Comparison of ENCODE assay signal across 9 cellular contexts in the genomic region with DNA sequence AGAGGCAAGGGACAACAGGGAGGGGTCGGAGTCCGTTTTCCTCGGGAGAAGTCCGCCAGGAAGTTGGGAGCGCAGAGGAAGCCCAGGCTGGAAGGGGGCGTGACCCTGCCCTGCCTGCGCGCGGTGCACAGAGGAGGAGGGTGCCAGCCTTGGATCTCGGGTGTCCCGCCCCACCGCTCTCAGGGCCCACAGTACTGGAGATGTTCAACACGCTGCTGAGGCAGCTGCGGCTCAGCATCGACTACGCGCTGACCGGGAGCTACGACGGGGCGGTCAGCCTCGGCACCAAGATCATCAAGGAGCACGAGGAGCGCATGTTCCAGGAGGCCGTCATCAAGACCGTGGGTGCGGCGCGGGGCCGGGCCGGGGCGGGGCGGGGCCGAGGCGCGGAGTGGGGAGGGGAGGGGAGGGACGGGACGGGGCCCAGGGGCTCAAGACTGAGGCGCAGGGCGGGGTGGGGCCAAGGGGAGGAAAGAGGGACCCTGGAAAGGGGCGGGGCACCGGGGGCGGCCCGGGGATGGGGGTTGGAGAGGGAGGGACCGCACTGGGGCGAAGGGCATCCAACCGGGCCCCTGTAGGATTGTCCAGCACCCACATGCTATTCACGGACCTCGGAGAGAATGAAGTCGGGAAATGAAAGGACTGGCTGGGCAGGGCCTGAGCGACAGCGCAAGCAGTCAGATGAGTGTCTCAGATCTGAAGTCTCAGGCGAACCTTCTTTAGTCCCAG. TPM values are rescaled to one million over a fixed set of nuclear protein-coding genes. Genes with fewer than 3 reads are reported as not detected.
DNase-seq lines count a peak whose midpoint lies in the region; ATAC-seq and TF ChIP-seq lines count a peak whose summit lies in the region.
"Had no signal": no experiment of that assay in that cellular context is flagged by ENCODE, and none has a peak within 500 bp of the region (broad histone marks: within the 10 kb centered on the region; RNA-seq: fewer than 3 reads in every experiment).

No MANE protein-coding gene starts in this region.

- POLR2A ChIA-PET in WTC11 (lab: Charles Lee): interaction anchor here (0.6 kb wide), 1 partner anchor 62 kb away, joined by 6 read pairs; no protein-coding TSS in a partner anchor

- TF ChIP-seq POLR2A in erythroblast (IDR thresholded peaks at IDR 0.05; ENCODE audit: low read length): no peak

- no peak for TF ChIP-seq CTCF in WTC11 (IDR thresholded peaks at IDR 0.05)
- TF ChIP-seq CTCF in neural crest cell (conservative IDR thresholded peaks at IDR 0.05): no peak

- CTCF ChIA-PET in WTC11 (lab: Charles Lee): interaction anchor here (0.5 to 5.7 kb wide), 12 partner anchors 13 to 301 kb away, joined by 3 to 140 read pairs (median 4); partner anchors contain the start of gene EFR3B

- peaks cover 26% of the 10 kb centered on the region for H3K27me3 Mint-ChIP-seq in WTC11 (ENCODE audit: low read depth)
- no peaks in the 10 kb centered on the region for H3K27me3 Mint-ChIP-seq in neural crest cell (ENCODE audit: low read depth)

- H3K4me1 Mint-ChIP-seq in WTC11 (peaks cover 13% of the 10 kb centered on the region), neural crest cell (peaks cover 16% of the 10 kb centered on the region)

- H3K36me3 Mint-ChIP-seq in WTC11 (no peaks in the 10 kb centered on the region; the same call in 1 of the 2 replicates), neural crest cell (ENCODE audit: low read depth) (peaks cover 13% of the 10 kb centered on the region)

- peak; percentile 56 for ATAC-seq in WTC11
- no peak for ATAC-seq in HG03045 (IDR thresholded peaks at IDR 0.05; ENCODE audit: unreplicated experiment)
- ATAC-seq in HG02885 (IDR thresholded peaks at IDR 0.05; ENCODE audit: poor library complexity, unreplicated experiment): no peak

- H3K9me3 Mint-ChIP-seq in WTC11 (no peaks in the 10 kb centered on the region), neural crest cell (no peaks in the 10 kb centered on the region)

- peak; percentile 37 for DNase-seq in AG08396 (ENCODE audit: low spot score)
- DNase-seq in WTC11 (ENCODE audit: low spot score): peak; percentile 47
- peak; percentile 32 to 39 for DNase-seq in erythroblast (lab: John Stamatoyannopoulos, UW)
- no peak for DNase-seq in neural crest cell (ENCODE audit: low read depth, low spot score)
- no peak for DNase-seq in COR-L47 (lab: John Stamatoyannopoulos, UW)
- no peak for DNase-seq in cortex of kidney (lab: John Stamatoyannopoulos, UW)

- peak overlapping the region; percentile 69 for H3K4me3 Mint-ChIP-seq in WTC11
- H3K4me3 Mint-ChIP-seq in neural crest cell: peak overlapping the region; percentile 34

- H3K27ac Mint-ChIP-seq in WTC11: no peak overlapping the region
- peak overlapping the region; percentile 83 for H3K27ac Mint-ChIP-seq in neural crest cell (ENCODE audit: unreplicated experiment)

TF ChIP-seq in WTC11, 78 proteins besides CTCF, POLR2A, EP300 and RAD21:
- peak; percentile 63; the same call in 1 of the 2 replicates for TF ChIP-seq MAX (CRISPR knock-in tag; IDR thresholded peaks at IDR 0.05)
- TF ChIP-seq TP53 (CRISPR knock-in tag; IDR thresholded peaks at IDR 0.05): 0 out of 2 replicates have a peak, but pooled peaks have one; percentile 28
- TF ChIP-seq NFE2L1 (CRISPR knock-in tag; IDR thresholded peaks at IDR 0.05): peak; percentile 32; the same call in 1 of the 2 replicates
- TF ChIP-seq SMAD3 (CRISPR knock-in tag; IDR thresholded peaks at IDR 0.05; ENCODE audit: borderline replicate concordance): no peak
- TF ChIP-seq E2F1 (CRISPR knock-in tag; IDR thresholded peaks at IDR 0.05): peak; percentile 73; the same call in 1 of the 2 replicates
- 0 out of 2 replicates have a peak, but pooled peaks have one; percentile 36 for TF ChIP-seq ZNF138 (CRISPR knock-in tag; conservative IDR thresholded peaks at IDR 0.05)
- no peak for TF ChIP-seq GTF2I (CRISPR knock-in tag; conservative IDR thresholded peaks at IDR 0.05)

RNA-seq across cellular contexts. Expression of gene POMC, which starts 36.6 kb away (rescaled TPM):
- total RNA-seq in WTC11 (2021) (3.2 to 4.4 TPM (median 3.7 TPM) in 3 replicates), neural crest cell (0.39 and 0.54 TPM in 2 replicates)
- total RNA-seq: M059J had no signal

Comparison
In these comparisons a context has a peak if more than half of its experiments do, and no peak if none do; other contexts are left out.
1. DNase-seq: peak in AG08396 (single experiment), WTC11 (single experiment) and erythroblast (2 of 2); none in neural crest cell (single experiment), COR-L47 (single experiment) and cortex of kidney (single experiment).